10 cellular contexts compared by ENCODE assay signal in genomic region chr1:226107471-226108460, GRCh38. TPM values are rescaled to one million over a fixed set of nuclear protein-coding genes. Genes with fewer than 3 reads are reported as not detected.
DNase-seq lines count a peak whose midpoint lies in the region; ATAC-seq and TF ChIP-seq lines count a peak whose summit lies in the region.
"Had no signal": no experiment of that assay in that cellular context is flagged by ENCODE, and none has a peak within 500 bp of the region (broad histone marks: within the 10 kb centered on the region; RNA-seq: fewer than 3 reads in every experiment).

No MANE protein-coding gene starts in this region.

- H3K36me3 Mint-ChIP-seq in IgD-negative memory B cell: no peaks in the 10 kb centered on the region
- H3K36me3 Mint-ChIP-seq in endodermal cell (ENCODE audit: low read depth): no peaks in the 10 kb centered on the region

- peak; percentile 58 for DNase-seq in GM10266 (ENCODE audit: extremely low spot score)
- DNase-seq in endodermal cell: peak; percentile 72
- no peak for DNase-seq in smooth muscle cell (lab: John Stamatoyannopoulos, UW; ENCODE audit: unreplicated experiment)
- DNase-seq in HK-2 (ENCODE audit: unreplicated experiment): no peak
- no peak for DNase-seq in activated CD4-positive, alpha-beta T cell treated with anti-CD3 and anti-CD28 coated beads, Interleukin-2, amount 50 U/mL, for 1 hour
- DNase-seq: cerebellar nuclear complex, NCI-H524 treated with DMSO at 0.1 percent for 48 hours, T-helper 2 cell had no signal

- peak; percentile 44 for TF ChIP-seq CTCF in GM10266 (IDR thresholded peaks at IDR 0.05; ENCODE audit: control insufficient read depth, insufficient read depth, low read depth, missing control alignments)
- peak; percentile 52 for TF ChIP-seq CTCF in endodermal cell (conservative IDR thresholded peaks at IDR 0.05)
- no peak for TF ChIP-seq CTCF in smooth muscle cell (IDR thresholded peaks at IDR 0.05; ENCODE audit: borderline replicate concordance, insufficient read depth, poor library complexity, severe bottlenecking)

- peak overlapping the region; percentile 29 to 92 (median 73) for H3K27ac Mint-ChIP-seq in IgD-negative memory B cell
- peak overlapping the region; percentile 54 for H3K27ac Mint-ChIP-seq in endodermal cell

- H3K9me3 ChIP-seq in endodermal cell (ENCODE audit: control insufficient read depth, low read length): no peaks in the 10 kb centered on the region
- no peaks in the 10 kb centered on the region for H3K9me3 ChIP-seq in smooth muscle cell (replicated peaks; ENCODE audit: low read depth)

- H3K4me2 ChIP-seq in smooth muscle cell: no peak overlapping the region

- no peak for ATAC-seq in HG02571 (IDR thresholded peaks at IDR 0.05; ENCODE audit: unreplicated experiment)

- H3K4me1 ChIP-seq in endodermal cell (ENCODE audit: control insufficient read depth, insufficient read depth, low read length): peaks cover 19% of the 10 kb centered on the region
- H3K4me1 ChIP-seq in smooth muscle cell (ENCODE audit: low read depth): peaks cover 32% of the 10 kb centered on the region

- H4K20me1 ChIP-seq in smooth muscle cell (ENCODE audit: low read depth): no peaks in the 10 kb centered on the region

- peaks cover 12% of the 10 kb centered on the region for H3F3A ChIP-seq in smooth muscle cell (ENCODE audit: low read depth)

- no peak overlapping the region for H3K4me3 ChIP-seq in endodermal cell (ENCODE audit: low read length)
- no peak overlapping the region for H3K4me3 ChIP-seq in smooth muscle cell

- H3K27me3 ChIP-seq in endodermal cell (ENCODE audit: control insufficient read depth, insufficient read depth, low read length, poor library complexity, severe bottlenecking): no peaks in the 10 kb centered on the region
- H3K27me3 ChIP-seq in smooth muscle cell (ENCODE audit: low read depth): no peaks in the 10 kb centered on the region

- no peaks in the 10 kb centered on the region for H3K36me3 ChIP-seq in endodermal cell (ENCODE audit: control insufficient read depth, insufficient read depth, low read length)
- H3K36me3 ChIP-seq in smooth muscle cell (ENCODE audit: low read depth): no peaks in the 10 kb centered on the region

- no peaks in the 10 kb centered on the region for H3K9me3 Mint-ChIP-seq in IgD-negative memory B cell
- H3K9me3 Mint-ChIP-seq in endodermal cell: no peaks in the 10 kb centered on the region

- WGBS in endodermal cell (ENCODE audit: insufficient coverage in 1 of 2, insufficient read length in 1 of 2), 2 experiments: 73 to 75% methylated on average over 2 to 3 of the region's 3 CpGs
- 80% methylated on average over 3 of the region's 3 CpGs for WGBS in smooth muscle cell (ENCODE audit: low lambda C conversion rate)

- no peak overlapping the region for H2AFZ ChIP-seq in smooth muscle cell (ENCODE audit: low read depth)

- H3K27ac ChIP-seq in endodermal cell (ENCODE audit: low read depth, low read length): no peak overlapping the region
- peak overlapping the region; percentile 42 for H3K27ac ChIP-seq in smooth muscle cell (ENCODE audit: low read depth)

- H3K9ac ChIP-seq in endodermal cell (ENCODE audit: extremely low read depth, low read length, poor library complexity, severe bottlenecking) (no peak overlapping the region), smooth muscle cell (ENCODE audit: low read depth) (no peak overlapping the region)

- H3K27me3 Mint-ChIP-seq in IgD-negative memory B cell (no peaks in the 10 kb centered on the region), endodermal cell (ENCODE audit: insufficient read depth) (peaks cover 14% of the 10 kb centered on the region)

- peaks cover 34 to 37% (median 35%) of the 10 kb centered on the region in 3 donors for H3K4me1 Mint-ChIP-seq in IgD-negative memory B cell
- peaks cover 33% of the 10 kb centered on the region for H3K4me1 Mint-ChIP-seq in endodermal cell

- H3K4me3 Mint-ChIP-seq in IgD-negative memory B cell (peak overlapping the region in 2 of 4 donors; percentile 39 to 72), endodermal cell (no peak overlapping the region)

- H3K79me2 ChIP-seq in smooth muscle cell (ENCODE audit: low read depth): no peaks in the 10 kb centered on the region

RNA-seq across cellular contexts. Expression of gene H3-3A, which starts 45.2 kb away (rescaled TPM):
- 1,011 TPM for polyA plus RNA-seq in IgD-negative memory B cell
- 100 to 1,000 TPM; 733 to 829 TPM for total RNA-seq in endodermal cell
- polyA plus RNA-seq in endodermal cell (2013, experiment 1 of 2): 1,298 TPM
- polyA plus RNA-seq in endodermal cell (2013, experiment 2 of 2): 1,242 TPM
- 459 and 461 TPM in 2 replicates for total RNA-seq in smooth muscle cell
- 426 and 430 TPM in 2 replicates for polyA plus RNA-seq in smooth muscle cell

Comparison
In these comparisons a context has a peak if more than half of its experiments do, and no peak if none do; other contexts are left out.
1. DNase-seq: peak in GM10266 (single experiment) and endodermal cell (single experiment); none in smooth muscle cell (single experiment), HK-2 (single experiment) and activated CD4-positive, alpha-beta T cell treated with anti-CD3 and anti-CD28 coated beads, Interleukin-2, amount 50 U/mL, for 1 hour (single experiment).